In the genomic region with DNA sequence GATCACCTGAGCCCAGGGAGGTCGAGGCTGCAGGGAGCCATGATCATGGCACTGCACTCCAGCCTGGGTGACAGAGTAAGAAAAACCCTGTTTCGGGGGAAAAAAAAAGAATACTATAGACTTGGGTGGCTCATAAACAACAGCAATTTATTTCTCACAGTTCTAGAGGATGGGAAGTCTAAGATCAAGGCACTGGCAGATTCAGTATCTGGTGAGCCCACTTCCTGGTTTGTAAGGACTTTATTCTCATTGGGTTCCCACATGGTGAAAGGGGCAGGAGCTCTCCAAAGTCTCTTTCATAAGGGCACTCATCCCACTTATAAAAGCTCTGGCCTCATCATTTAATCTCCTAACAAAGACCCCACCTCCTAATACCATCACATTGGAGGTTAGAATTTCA, we compare ENCODE assay signal across 1 cellular context.
TF ChIP-seq lines count a peak whose summit lies in the region.

No MANE protein-coding gene starts in this region.

TF ChIP-seq in HepG2, 621 proteins besides CTCF, POLR2A, EP300 and RAD21:
- TF ChIP-seq SOX5 (CRISPR knock-in tag; IDR thresholded peaks at IDR 0.05; ENCODE audit: borderline replicate concordance), result no peak
- no peak for TF ChIP-seq ZFP36L1 (CRISPR knock-in tag; IDR thresholded peaks at IDR 0.05)
- no peak for TF ChIP-seq HDAC6 (IDR thresholded peaks at IDR 0.05; ENCODE audit: low read depth, low read length)
- TF ChIP-seq, protein P1, sequence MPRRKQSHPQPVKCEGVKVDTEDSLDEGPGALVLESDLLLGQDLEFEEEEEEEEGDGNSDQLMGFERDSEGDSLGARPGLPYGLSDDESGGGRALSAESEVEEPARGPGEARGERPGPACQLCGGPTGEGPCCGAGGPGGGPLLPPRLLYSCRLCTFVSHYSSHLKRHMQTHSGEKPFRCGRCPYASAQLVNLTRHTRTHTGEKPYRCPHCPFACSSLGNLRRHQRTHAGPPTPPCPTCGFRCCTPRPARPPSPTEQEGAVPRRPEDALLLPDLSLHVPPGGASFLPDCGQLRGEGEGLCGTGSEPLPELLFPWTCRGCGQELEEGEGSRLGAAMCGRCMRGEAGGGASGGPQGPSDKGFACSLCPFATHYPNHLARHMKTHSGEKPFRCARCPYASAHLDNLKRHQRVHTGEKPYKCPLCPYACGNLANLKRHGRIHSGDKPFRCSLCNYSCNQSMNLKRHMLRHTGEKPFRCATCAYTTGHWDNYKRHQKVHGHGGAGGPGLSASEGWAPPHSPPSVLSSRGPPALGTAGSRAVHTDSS (CRISPR knock-in tag; conservative IDR thresholded peaks at IDR 0.05), result no peak
- TF ChIP-seq POLR2G (IDR thresholded peaks at IDR 0.05; ENCODE audit: low read depth, low read length), result 0 out of 2 replicates have a peak, but pooled peaks have one; percentile 30
